Comparison of ENCODE assay signal across 24 cellular contexts in genomic region chr10:69453759-69454158, GRCh38. TPM values are rescaled to one million over a fixed set of nuclear protein-coding genes. Genes with fewer than 3 reads are reported as not detected.
A peak's percentile ranks its signal among the peaks of the same experiment; 100 is the strongest.
DNase-seq lines count a peak whose midpoint lies in the region; ATAC-seq, FAIRE-seq and TF ChIP-seq lines count a peak whose summit lies in the region.
"Had no signal": no experiment of that assay in that cellular context is flagged by ENCODE, and none has a peak within 500 bp of the region (broad histone marks: within the 10 kb centered on the region; RNA-seq: fewer than 3 reads in every experiment).

No MANE protein-coding gene starts in this region.

- ATAC-seq in A549: no peak
- no peak for ATAC-seq in Panc1
- ATAC-seq in GM21717 (IDR thresholded peaks at IDR 0.05; ENCODE audit: unreplicated experiment): no peak
- no peak for ATAC-seq in naive thymus-derived CD8-positive, alpha-beta T cell
- ATAC-seq: heart right ventricle had no signal

- POLR2A ChIA-PET in A549 (lab: Yijun Ruan, JAX) (no interaction called here), Panc1 (lab: Charles Lee) (no interaction called here)
- POLR2A ChIA-PET in naive thymus-derived CD8-positive, alpha-beta T cell (lab: Charles Lee): interaction anchor here (0.6 kb wide), 1 partner anchor 128 kb away, joined by 3 read pairs; no protein-coding TSS in a partner anchor

- DNase-seq in A549 (ENCODE audit: low read depth in 1 of 2, low spot score in 1 of 2) (no peak), Panc1 (ENCODE audit: low read depth, low spot score) (no peak), esophagus squamous epithelium (lab: John Stamatoyannopoulos, UW) (no peak), GOT3 (lab: John Stamatoyannopoulos, UW) (no peak), 8988T (no peak)
- no peak for DNase-seq in naive thymus-derived CD8-positive, alpha-beta T cell
- DNase-seq: activated CD4-positive, alpha-beta memory T cell treated with anti-CD3 and anti-CD28 coated beads for 36 hours; activated CD4-positive, CD25-positive, alpha-beta regulatory T cell; adrenal gland; heart right ventricle; IMR-90; NCI-H1417 treated with DMSO at 0.1 percent for 48 hours; NCI-H510A treated with DMSO at 0.1 percent for 48 hours; stimulated activated CD4-positive, alpha-beta T cell treated with anti-CD3 and anti-CD28 coated beads, Interleukin-4, amount 100 ng/mL, for 4 hours; T1000 had no signal

- intact Hi-C loops in Panc1 (cut with micrococcal nuclease; ENCODE audit: unreplicated experiment): no loop called here
- intact Hi-C loops in esophagus squamous epithelium (cut with DNase I): no loop called here

- no peaks in the 10 kb centered on the region for H3K9me3 Mint-ChIP-seq in naive thymus-derived CD8-positive, alpha-beta T cell
- H3K9me3 Mint-ChIP-seq: activated CD4-positive, alpha-beta memory T cell treated with anti-CD3 and anti-CD28 coated beads for 36 hours; stimulated activated naive CD8-positive, alpha-beta T cell treated with anti-CD3 and anti-CD28 coated beads, Interleukin-15, Interleukin-2, amounts not matched to agents 100 ng/mL and 50 ng/mL, for 24 hours had no signal

- no peaks in the 10 kb centered on the region for H3K36me3 Mint-ChIP-seq in naive thymus-derived CD8-positive, alpha-beta T cell
- H3K36me3 Mint-ChIP-seq: activated CD4-positive, alpha-beta memory T cell treated with anti-CD3 and anti-CD28 coated beads for 36 hours had no signal

- peaks cover 0 to 10% (median 0%) of the 10 kb centered on the region in 5 donors for H3K27me3 Mint-ChIP-seq in naive thymus-derived CD8-positive, alpha-beta T cell
- H3K27me3 Mint-ChIP-seq: activated CD4-positive, alpha-beta memory T cell treated with anti-CD3 and anti-CD28 coated beads for 36 hours had no signal

- peaks cover 9% of the 10 kb centered on the region; the same call in 1 of the 2 replicates for H3K36me3 ChIP-seq in Panc1 (ENCODE audit: control insufficient read depth, insufficient read depth, low read length)
- H3K36me3 ChIP-seq in esophagus squamous epithelium: no peaks in the 10 kb centered on the region
- H3K36me3 ChIP-seq in skeletal muscle tissue (ENCODE audit: control insufficient read depth in 3 of 3, insufficient read depth in 3 of 3, low read length in 3 of 3): peaks cover 0 to 2% (median 0%) of the 10 kb centered on the region in 3 donors
- H3K36me3 ChIP-seq: adrenal gland had no signal

- no peaks in the 10 kb centered on the region for H3K27me3 ChIP-seq in Panc1 (ENCODE audit: control insufficient read depth, insufficient read depth, low read length)
- H3K27me3 ChIP-seq in esophagus squamous epithelium: no peaks in the 10 kb centered on the region
- peaks cover 0 to 3% (median 0%) of the 10 kb centered on the region in 3 donors for H3K27me3 ChIP-seq in skeletal muscle tissue (ENCODE audit: control insufficient read depth in 3 of 3, insufficient read depth in 3 of 3, low read length in 3 of 3)
- H3K27me3 ChIP-seq: adrenal gland had no signal

- no peaks in the 10 kb centered on the region for H3K9me3 ChIP-seq in A549
- no peaks in the 10 kb centered on the region for H3K9me3 ChIP-seq in Panc1 (ENCODE audit: control insufficient read depth, insufficient read depth, low read depth, low read length)
- no peaks in the 10 kb centered on the region for H3K9me3 ChIP-seq in esophagus squamous epithelium
- no peaks in the 10 kb centered on the region for H3K9me3 ChIP-seq in skeletal muscle tissue (ENCODE audit: control insufficient read depth in 3 of 3, low read length in 3 of 3)
- H3K9me3 ChIP-seq: adrenal gland, heart right ventricle had no signal

- H3K4me2 ChIP-seq in A549: peak overlapping the region; percentile 87

- no peak for TF ChIP-seq EP300 in A549 (IDR thresholded peaks at IDR 0.05)

- FAIRE-seq in A549 (lab: Jason Lieb, UNC): no peak
- FAIRE-seq: bronchial epithelial cell, D721Med, H54 had no signal

- peaks cover 10 to 29% (median 18%) of the 10 kb centered on the region in 4 donors for H3K4me1 Mint-ChIP-seq in naive thymus-derived CD8-positive, alpha-beta T cell

- peak overlapping the region in 2 of 3 donors; percentile 19 to 65 for H3K9ac ChIP-seq in skeletal muscle tissue (ENCODE audit: low read depth in 1 of 3, low read length in 3 of 3)

- H3K4me3 Mint-ChIP-seq in naive thymus-derived CD8-positive, alpha-beta T cell: no peak overlapping the region
- H3K4me3 Mint-ChIP-seq: activated CD4-positive, alpha-beta memory T cell treated with anti-CD3 and anti-CD28 coated beads for 36 hours; CD14-positive monocyte; stimulated activated naive CD8-positive, alpha-beta T cell treated with anti-CD3 and anti-CD28 coated beads, Interleukin-15, Interleukin-2, amounts not matched to agents 100 ng/mL and 50 ng/mL, for 24 hours had no signal

- H3K27ac ChIP-seq in A549 (peak overlapping the region in 1 of 2 experiments; percentile 92; a peak in 1 of 6 replicates), Panc1 (ENCODE audit: low read length) (peak overlapping the region; percentile 90), esophagus squamous epithelium (peak overlapping the region in 3 of 4 donors; percentile 9 to 26 (median 15)), skeletal muscle tissue (ENCODE audit: low read depth, low read length) (peak overlapping the region; percentile 40)
- H3K27ac ChIP-seq: adrenal gland had no signal

- CTCF ChIA-PET in A549 (lab: Yijun Ruan, JAX) (interaction anchor here (0.8 to 2.3 kb wide), 4 partner anchors 14 to 54 kb away, joined by 3 to 14 read pairs (median 7); no protein-coding TSS in a partner anchor), Panc1 (lab: Charles Lee) (no interaction called here)

- TF ChIP-seq POLR2A in A549 (IDR thresholded peaks at IDR 0.05; ENCODE audit: low read length) (no peak), esophagus squamous epithelium (IDR thresholded peaks at IDR 0.05) (no peak)

- BruUV-seq in Panc1 (replicated peaks; lab: Mats Ljungman, UMichigan): no TSS peak

- H3K4me1 ChIP-seq in A549 (peaks cover 75% of the 10 kb centered on the region), Panc1 (ENCODE audit: control insufficient read depth, insufficient read depth, low read length) (peaks cover 78% of the 10 kb centered on the region), esophagus squamous epithelium (peaks cover 20 to 80% (median 43%) of the 10 kb centered on the region in 3 donors), skeletal muscle tissue (ENCODE audit: control insufficient read depth in 3 of 3, insufficient read depth in 3 of 3, low read length in 3 of 3) (peaks cover 63 to 82% (median 72%) of the 10 kb centered on the region in 3 donors)

- in situ Hi-C loops in Panc1 (cut with HindIII; ENCODE audit: low pct_unique_long_range_greater_than_20kb, low sequenced_read_pairs): no loop called here

- no peak for TF ChIP-seq RAD21 in A549 (conservative IDR thresholded peaks at IDR 0.05 in 1 of 2, IDR thresholded peaks at IDR 0.05 in 1 of 2)

- H3K4me3 ChIP-seq in A549 (no peak overlapping the region), Panc1 (ENCODE audit: low read depth in 2 of 2, low read length in 2 of 2) (peak overlapping the region; percentile 69 to 84; a peak in 3 of 4 replicates), esophagus squamous epithelium (no peak overlapping the region), skeletal muscle tissue (ENCODE audit: low read length in 3 of 3) (peak overlapping the region in 1 of 3 donors; percentile 14)
- H3K4me3 ChIP-seq: adrenal gland had no signal

- H3K27ac Mint-ChIP-seq in naive thymus-derived CD8-positive, alpha-beta T cell: no peak overlapping the region
- H3K27ac Mint-ChIP-seq: activated CD4-positive, alpha-beta memory T cell treated with anti-CD3 and anti-CD28 coated beads for 36 hours; progenitor cell of endocrine pancreas; stimulated activated naive CD8-positive, alpha-beta T cell treated with anti-CD3 and anti-CD28 coated beads, Interleukin-15, Interleukin-2, amounts not matched to agents 100 ng/mL and 50 ng/mL, for 24 hours had no signal

- TF ChIP-seq CTCF in A549 (IDR thresholded peaks at IDR 0.05) (no peak), Panc1 (IDR thresholded peaks at IDR 0.05) (no peak), esophagus squamous epithelium (IDR thresholded peaks at IDR 0.05) (no peak)

TF ChIP-seq in A549, 52 proteins besides CTCF, POLR2A, EP300 and RAD21:
- TF ChIP-seq JUNB (IDR thresholded peaks at IDR 0.05) (no peak), RCOR1 (IDR thresholded peaks at IDR 0.05; ENCODE audit: low read depth, low read length) (no peak), HOXA7 (CRISPR knock-in tag; IDR thresholded peaks at IDR 0.05) (no peak), POLR2AphosphoS2 (conservative IDR thresholded peaks at IDR 0.05; ENCODE audit: low read length) (no peak), TP53 (CRISPR knock-in tag; IDR thresholded peaks at IDR 0.05) (no peak), MAZ (IDR thresholded peaks at IDR 0.05; ENCODE audit: borderline replicate concordance, low read depth, low read length) (no peak), HDAC2 (IDR thresholded peaks at IDR 0.05) (no peak), HOXB13 (CRISPR knock-in tag; IDR thresholded peaks at IDR 0.05; ENCODE audit: low read depth) (no peak)
TF ChIP-seq in A549: peak in this region for 0.

RNA-seq across cellular contexts. Expression of gene TSPAN15, which starts 2.5 kb away (rescaled TPM):
- polyA plus RNA-seq in A549 (2011; rRNA removed) (89.0 and 89.6 TPM in 2 replicates), A549 (2017; fragmentation: RNase III; extraction: RNeasy Plus Mini Kit Qiagen cat#74134 plus additional on column Dnase treatment) (49.3 to 60.2 TPM (median 54.4 TPM) in 3 replicates)
- polyA plus RNA-seq in A549 (2012; cell fraction: cytosol; rRNA removed): 159 and 209 TPM in 2 replicates
- polyA plus RNA-seq in A549 (2012; cell fraction: nucleus; rRNA removed): 211 and 234 TPM in 2 replicates
- polyA minus RNA-seq in A549 (2011; rRNA and poly(A)+ RNA removed): 132 and 156 TPM in 2 replicates
- total RNA-seq in Panc1 (2021; ENCODE audit: unreplicated experiment) (199 TPM), esophagus squamous epithelium (10 to 100 TPM in 3 of 4 donors, 1 to 10 TPM in 1; 3.6 to 24.0 (median 18.5) TPM), skeletal muscle tissue (72.0 TPM)
- polyA plus RNA-seq in Panc1 (2012; ENCODE audit: insufficient read length): 415 TPM
- under 1 TPM; 0.55 to 0.68 TPM for total RNA-seq in naive thymus-derived CD8-positive, alpha-beta T cell
- 1 to 10 TPM in 1 of 3 donors, under 1 TPM in 1, not detected in 1; 0.92 to 1.1 TPM for polyA plus RNA-seq in naive thymus-derived CD8-positive, alpha-beta T cell
- total RNA-seq: IMR-90 had no signal

RNA-seq across cellular contexts. Expression of gene TACR2, which starts 37.0 kb away (rescaled TPM):
- 0.16 and 0.24 TPM in 2 replicates for polyA plus RNA-seq in A549 (2011; rRNA removed)
- polyA plus RNA-seq in A549 (2012; cell fraction: cytosol; rRNA removed): 0.17 and 0.21 TPM in 2 replicates
- 0.06 and 0.16 TPM in 2 replicates for polyA plus RNA-seq in A549 (2012; cell fraction: nucleus; rRNA removed)
- 0.09 to 0.21 TPM (median 0.15 TPM) in 3 replicates for polyA plus RNA-seq in A549 (2017; fragmentation: RNase III; extraction: RNeasy Plus Mini Kit Qiagen cat#74134 plus additional on column Dnase treatment)
- polyA minus RNA-seq in A549 (2011; rRNA and poly(A)+ RNA removed): 0.12 and 0.19 TPM in 2 replicates
- total RNA-seq in Panc1 (2021; ENCODE audit: unreplicated experiment): 0.21 TPM
- polyA plus RNA-seq in Panc1 (2012; ENCODE audit: insufficient read length): 0.94 TPM
- 10 to 100 TPM in 1 of 4 donors, 1 to 10 TPM in 2, under 1 TPM in 1; 0.72 to 24.0 (median 4.4) TPM for total RNA-seq in esophagus squamous epithelium
- total RNA-seq in skeletal muscle tissue: not detected
- not detected for total RNA-seq in naive thymus-derived CD8-positive, alpha-beta T cell
- polyA plus RNA-seq in naive thymus-derived CD8-positive, alpha-beta T cell: not detected
- total RNA-seq: activated CD4-positive, alpha-beta memory T cell treated with anti-CD3 and anti-CD28 coated beads for 36 hours; IMR-90; mononuclear cell; progenitor cell of endocrine pancreas had no signal
- polyA plus RNA-seq: IMR-90 had no signal

Comparison
In these comparisons a context has a peak if more than half of its experiments do, and no peak if none do; other contexts are left out.
1. H3K4me3 ChIP-seq: peak in Panc1 (2 of 2); none in A549 (single experiment) and esophagus squamous epithelium (0 of 4).